16 cellular contexts compared by ENCODE assay signal in genomic region chr2:100215375-100215774, GRCh38.
"Had no signal": no experiment of that assay in that cellular context is flagged by ENCODE, and none has a peak within 500 bp of the region (broad histone marks: within the 10 kb centered on the region; RNA-seq: fewer than 3 reads in every experiment).

No MANE protein-coding gene starts in this region.

- H3K27ac ChIP-seq: adrenal gland, skin epidermis had no signal

- H3K36me3 ChIP-seq: adrenal gland had no signal

- H3K4me3 ChIP-seq: adrenal gland, skin epidermis had no signal

- H3K4me3 Mint-ChIP-seq: activated CD4-positive, alpha-beta T cell treated with anti-CD3 and anti-CD28 coated beads for 36 hours; activated naive CD4-positive, alpha-beta T cell treated with anti-CD3 and anti-CD28 coated beads, Interleukin-2, amount 50 U/mL, for 24 hours; mesothelial cell of epicardium; nephron progenitor cell; stimulated activated naive CD8-positive, alpha-beta T cell treated with anti-CD3 and anti-CD28 coated beads, Interleukin-15, Interleukin-2, amounts not matched to agents 100 ng/mL and 50 ng/mL, for 24 hours; WTC11 had no signal

- H3K27me3 ChIP-seq: adrenal gland had no signal

- H3K4me1 ChIP-seq: adrenal gland had no signal

- H3K4me1 Mint-ChIP-seq: activated naive CD4-positive, alpha-beta T cell treated with anti-CD3 and anti-CD28 coated beads, Interleukin-2, amount 50 U/mL, for 24 hours; nephron progenitor cell; WTC11 had no signal

- H3K36me3 Mint-ChIP-seq: activated naive CD4-positive, alpha-beta T cell treated with anti-CD3 and anti-CD28 coated beads, Interleukin-2, amount 50 U/mL, for 24 hours; mesothelial cell of epicardium; WTC11 had no signal

- H3K9me3 ChIP-seq: adrenal gland had no signal

- ATAC-seq: activated CD4-positive, alpha-beta T cell treated with anti-CD3 and anti-CD28 coated beads for 36 hours; esophagus mucosa; WTC11 had no signal

- H3K27ac Mint-ChIP-seq: activated CD4-positive, alpha-beta T cell treated with anti-CD3 and anti-CD28 coated beads for 36 hours; activated naive CD4-positive, alpha-beta T cell treated with anti-CD3 and anti-CD28 coated beads, Interleukin-2, amount 50 U/mL, for 24 hours; nephron progenitor cell; stimulated activated naive CD8-positive, alpha-beta T cell treated with anti-CD3 and anti-CD28 coated beads, Interleukin-15, Interleukin-2, amounts not matched to agents 100 ng/mL and 50 ng/mL, for 24 hours; WTC11 had no signal

- DNase-seq: activated CD4-positive, alpha-beta T cell treated with anti-CD3 and anti-CD28 coated beads for 36 hours; activated CD4-positive, alpha-beta T cell treated with anti-CD3 and anti-CD28 coated beads, Interleukin-2, amount 50 U/mL, for 48 hours; activated gamma-delta T cell; adrenal gland; effector CD4-positive, alpha-beta T cell; hippocampal formation; left cardiac atrium; nephron progenitor cell; retina; SW 1271 had no signal

- H3K27me3 Mint-ChIP-seq: activated CD4-positive, alpha-beta T cell treated with anti-CD3 and anti-CD28 coated beads for 36 hours; activated naive CD4-positive, alpha-beta T cell treated with anti-CD3 and anti-CD28 coated beads, Interleukin-2, amount 50 U/mL, for 24 hours; stimulated activated naive CD8-positive, alpha-beta T cell treated with anti-CD3 and anti-CD28 coated beads, Interleukin-15, Interleukin-2, amounts not matched to agents 100 ng/mL and 50 ng/mL, for 24 hours had no signal

- H3K9me3 Mint-ChIP-seq: activated naive CD4-positive, alpha-beta T cell treated with anti-CD3 and anti-CD28 coated beads, Interleukin-2, amount 50 U/mL, for 24 hours; mesothelial cell of epicardium; nephron progenitor cell; stimulated activated naive CD8-positive, alpha-beta T cell treated with anti-CD3 and anti-CD28 coated beads, Interleukin-15, Interleukin-2, amounts not matched to agents 100 ng/mL and 50 ng/mL, for 24 hours; WTC11 had no signal
